Comparison of ENCODE assay signal across 15 cellular contexts in genomic region chr9:97593960-97594359, GRCh38. TPM values are rescaled to one million over a fixed set of nuclear protein-coding genes. Genes with fewer than 3 reads are reported as not detected.
DNase-seq lines count a peak whose midpoint lies in the region; TF ChIP-seq lines count a peak whose summit lies in the region.
"Had no signal": no experiment of that assay in that cellular context is flagged by ENCODE, and none has a peak within 500 bp of the region (broad histone marks: within the 10 kb centered on the region; RNA-seq: fewer than 3 reads in every experiment).

No MANE protein-coding gene starts in this region.

- H3K4me1 ChIP-seq in mammary epithelial cell (ENCODE audit: insufficient read depth, low read length) (no peaks in the 10 kb centered on the region), transverse colon (peaks cover 0 to 13% (median 7%) of the 10 kb centered on the region in 4 donors)

- no peaks in the 10 kb centered on the region for H3K27me3 Mint-ChIP-seq in MCF 10A (ENCODE audit: insufficient read depth, unreplicated experiment)
- H3K27me3 Mint-ChIP-seq in T-helper 2 cell treated with Interferon-gamma antibody and Interleukin-4, amounts not matched to agents 5 μg/mL and 100 μg/mL, for 36 hours (ENCODE audit: low read depth): peaks cover 9% of the 10 kb centered on the region
- peaks cover 3% of the 10 kb centered on the region for H3K27me3 Mint-ChIP-seq in activated naive CD8-positive, alpha-beta T cell treated with anti-CD3 and anti-CD28 coated beads for 36 hours

- H3K27me3 ChIP-seq in mammary epithelial cell (ENCODE audit: insufficient read depth, low read length): no peaks in the 10 kb centered on the region
- no peaks in the 10 kb centered on the region for H3K27me3 ChIP-seq in transverse colon
- H3K27me3 ChIP-seq: esophagus squamous epithelium had no signal

- H3K36me3 ChIP-seq in mammary epithelial cell (ENCODE audit: insufficient read depth, low read length) (no peaks in the 10 kb centered on the region), transverse colon (no peaks in the 10 kb centered on the region)
- H3K36me3 ChIP-seq: esophagus squamous epithelium had no signal

- DNase-seq in MCF 10A (ENCODE audit: unreplicated experiment) (peak; percentile 4), mammary epithelial cell (no peak), NCI-H526 (lab: John Stamatoyannopoulos, UW) (peak; percentile 69 to 78), hepatic stellate cell (ENCODE audit: low spot score) (peak; percentile 32), transverse colon (no peak), amniotic stem cell (lab: John Stamatoyannopoulos, UW) (no peak)
- no peak for DNase-seq in T-helper 2 cell treated with Interferon-gamma antibody and Interleukin-4, amounts not matched to agents 5 μg/mL and 100 μg/mL, for 36 hours (ENCODE audit: low spot score)
- DNase-seq in activated naive CD8-positive, alpha-beta T cell treated with anti-CD3 and anti-CD28 coated beads for 36 hours: no peak
- DNase-seq: activated naive CD8-positive, alpha-beta T cell treated with anti-CD3 and anti-CD28 coated beads, Interleukin-2, amount 10 ng/mL, durations not matched to agents 7 days and 5 days; cortex of kidney; esophagus squamous epithelium; MV-4-11; small intestine had no signal

- H3K9ac ChIP-seq in mammary epithelial cell (ENCODE audit: insufficient read depth, low read length): no peak overlapping the region

- H3K4me3 ChIP-seq in mammary epithelial cell (replicated peaks in 1 of 3; ENCODE audit: insufficient read depth in 1 of 3, low read depth in 2 of 3, low read length in 3 of 3): no peak overlapping the region
- no peak overlapping the region for H3K4me3 ChIP-seq in transverse colon
- H3K4me3 ChIP-seq: esophagus squamous epithelium, SK-N-MC had no signal

- no peaks in the 10 kb centered on the region for H4K20me1 ChIP-seq in mammary epithelial cell (ENCODE audit: insufficient read depth, low read length)

- TF ChIP-seq EP300 in transverse colon (IDR thresholded peaks at IDR 0.05; ENCODE audit: low read depth): no peak

- CTCF ChIA-PET in MCF 10A (lab: Yijun Ruan, JAX) (interaction anchor here (1.5 to 12.8 kb wide), 4 partner anchors 15 to 131 kb away, joined by 4 to 345 read pairs (median 10); no protein-coding TSS in a partner anchor), mammary epithelial cell (lab: Charles Lee; ENCODE audit: low non-redundant PET) (no interaction called here)

- H3K4me2 ChIP-seq in mammary epithelial cell (ENCODE audit: insufficient read depth, low read depth, low read length): no peak overlapping the region

- dilution Hi-C loops in mammary epithelial cell (cut with HindIII; ENCODE audit: low sequenced_read_pairs): no loop called here

- intact Hi-C loops in MCF 10A (cut with micrococcal nuclease) (no loop called here), mammary epithelial cell (cut with micrococcal nuclease) (no loop called here), transverse colon (cut with DNase I; ENCODE audit: low total_unique reads) (no loop called here)

- H3K27ac ChIP-seq in mammary epithelial cell (ENCODE audit: insufficient read depth, low read depth, low read length) (no peak overlapping the region), transverse colon (peak overlapping the region in 3 of 4 donors; percentile 46 to 62 (median 52))
- H3K27ac ChIP-seq: SK-N-MC had no signal

- TF ChIP-seq POLR2A in transverse colon (IDR thresholded peaks at IDR 0.05): no peak

- POLR2A ChIA-PET in MCF 10A (lab: Yijun Ruan, JAX): interaction anchor here (1.4 kb wide), 1 partner anchor 124 kb away, joined by 3 read pairs; no protein-coding TSS in a partner anchor

- no peaks in the 10 kb centered on the region for H3K79me2 ChIP-seq in mammary epithelial cell (ENCODE audit: insufficient read depth, low read length)

- no peak overlapping the region for H3K27ac Mint-ChIP-seq in MCF 10A (ENCODE audit: low read depth, unreplicated experiment)
- no peak overlapping the region for H3K27ac Mint-ChIP-seq in T-helper 2 cell treated with Interferon-gamma antibody and Interleukin-4, amounts not matched to agents 5 μg/mL and 100 μg/mL, for 36 hours
- H3K27ac Mint-ChIP-seq in activated naive CD8-positive, alpha-beta T cell treated with anti-CD3 and anti-CD28 coated beads for 36 hours: no peak overlapping the region
- H3K27ac Mint-ChIP-seq: activated naive CD8-positive, alpha-beta T cell treated with anti-CD3 and anti-CD28 coated beads, Interleukin-2, amount 10 ng/mL, durations not matched to agents 7 days and 5 days had no signal

- no peak overlapping the region for H2AFZ ChIP-seq in mammary epithelial cell (ENCODE audit: low read depth, low read length)

- TF ChIP-seq CTCF in MCF 10A (IDR thresholded peaks at IDR 0.05; ENCODE audit: unreplicated experiment) (no peak), mammary epithelial cell (conservative IDR thresholded peaks at IDR 0.05 in 1 of 2, IDR thresholded peaks at IDR 0.05 in 1 of 2; ENCODE audit: extremely low read depth in 1 of 2, insufficient read depth in 1 of 2, low read depth in 1 of 2, low read length in 2 of 2) (no peak), transverse colon (IDR thresholded peaks at IDR 0.05) (no peak)

- H3K36me3 Mint-ChIP-seq in MCF 10A (ENCODE audit: insufficient read depth, unreplicated experiment): no peaks in the 10 kb centered on the region
- peaks cover 2% of the 10 kb centered on the region for H3K36me3 Mint-ChIP-seq in T-helper 2 cell treated with Interferon-gamma antibody and Interleukin-4, amounts not matched to agents 5 μg/mL and 100 μg/mL, for 36 hours (ENCODE audit: low read depth)
- no peaks in the 10 kb centered on the region for H3K36me3 Mint-ChIP-seq in activated naive CD8-positive, alpha-beta T cell treated with anti-CD3 and anti-CD28 coated beads for 36 hours
- H3K36me3 Mint-ChIP-seq: activated naive CD8-positive, alpha-beta T cell treated with anti-CD3 and anti-CD28 coated beads, Interleukin-2, amount 10 ng/mL, durations not matched to agents 7 days and 5 days had no signal

- H3K9me3 ChIP-seq in mammary epithelial cell (replicated peaks; ENCODE audit: insufficient read depth, low read length) (no peaks in the 10 kb centered on the region), transverse colon (no peaks in the 10 kb centered on the region)
- H3K9me3 ChIP-seq: esophagus squamous epithelium had no signal

- no peak overlapping the region for H3K4me3 Mint-ChIP-seq in MCF 10A (ENCODE audit: unreplicated experiment)
- H3K4me3 Mint-ChIP-seq in T-helper 2 cell treated with Interferon-gamma antibody and Interleukin-4, amounts not matched to agents 5 μg/mL and 100 μg/mL, for 36 hours: no peak overlapping the region
- H3K4me3 Mint-ChIP-seq in activated naive CD8-positive, alpha-beta T cell treated with anti-CD3 and anti-CD28 coated beads for 36 hours: no peak overlapping the region
- H3K4me3 Mint-ChIP-seq: activated naive CD8-positive, alpha-beta T cell treated with anti-CD3 and anti-CD28 coated beads, Interleukin-2, amount 10 ng/mL, durations not matched to agents 7 days and 5 days; neural crest cell had no signal

- in situ Hi-C loops in mammary epithelial cell (cut with MboI; ENCODE audit: low sequenced_read_pairs in 2 of 2): no loop called here
- in situ Hi-C loops in transverse colon (cut with MboI; ENCODE audit: low pct_ligation_motif_present in 1 of 4, low pct_unique_long_range_greater_than_20kb in 1 of 4, low sequenced_read_pairs in 3 of 4): no loop called here

- BruUV-seq in MCF 10A (replicated peaks; lab: Mats Ljungman, UMichigan) (no TSS peak), mammary epithelial cell (replicated peaks; lab: Mats Ljungman, UMichigan) (no TSS peak)

- WGBS in mammary epithelial cell (ENCODE audit: low coverage, missing lambda C conversion rate): 75% methylated on average over 4 of the region's 4 CpGs
- WGBS in transverse colon (ENCODE audit: low coverage in 1 of 2), 2 donors: 75 to 89% methylated on average over 1 to 4 of the region's 4 CpGs

- H3K9me3 Mint-ChIP-seq in MCF 10A (ENCODE audit: unreplicated experiment): no peaks in the 10 kb centered on the region
- H3K9me3 Mint-ChIP-seq in T-helper 2 cell treated with Interferon-gamma antibody and Interleukin-4, amounts not matched to agents 5 μg/mL and 100 μg/mL, for 36 hours: no peaks in the 10 kb centered on the region
- H3K9me3 Mint-ChIP-seq in activated naive CD8-positive, alpha-beta T cell treated with anti-CD3 and anti-CD28 coated beads for 36 hours: no peaks in the 10 kb centered on the region
- H3K9me3 Mint-ChIP-seq: activated naive CD8-positive, alpha-beta T cell treated with anti-CD3 and anti-CD28 coated beads, Interleukin-2, amount 10 ng/mL, durations not matched to agents 7 days and 5 days; neural crest cell had no signal

- H3K4me1 Mint-ChIP-seq in MCF 10A (ENCODE audit: insufficient read depth, unreplicated experiment): peaks cover 12% of the 10 kb centered on the region
- H3K4me1 Mint-ChIP-seq in T-helper 2 cell treated with Interferon-gamma antibody and Interleukin-4, amounts not matched to agents 5 μg/mL and 100 μg/mL, for 36 hours (ENCODE audit: low read depth): peaks cover 9% of the 10 kb centered on the region
- H3K4me1 Mint-ChIP-seq in activated naive CD8-positive, alpha-beta T cell treated with anti-CD3 and anti-CD28 coated beads for 36 hours: peaks cover 9% of the 10 kb centered on the region

RNA-seq across cellular contexts. Expression of gene TSTD2, which starts 39.2 kb away (rescaled TPM):
- 18.0 and 19.0 TPM in 2 replicates for total RNA-seq in MCF 10A (2022)
- 10 to 100 TPM; 16.5 to 18.0 TPM for total RNA-seq in mammary epithelial cell
- 9.9 TPM for polyA plus RNA-seq in mammary epithelial cell
- polyA minus RNA-seq in mammary epithelial cell: 16.9 TPM
- total RNA-seq in transverse colon: 10 to 100 TPM; 13.8 to 27.0 (median 20.3) TPM
- 10 to 100 TPM; 15.3 to 17.4 TPM for total RNA-seq in activated naive CD8-positive, alpha-beta T cell treated with anti-CD3 and anti-CD28 coated beads for 36 hours

RNA-seq across cellular contexts. Expression of gene NCBP1, which starts 39.7 kb away (rescaled TPM):
- total RNA-seq in MCF 10A (2022) (35.6 and 38.7 TPM in 2 replicates), mammary epithelial cell (10 to 100 TPM; 26.3 to 36.3 TPM), transverse colon (10 to 100 TPM; 24.6 to 40.4 (median 30.6) TPM)
- 19.6 TPM for polyA plus RNA-seq in mammary epithelial cell
- 32.4 TPM for polyA minus RNA-seq in mammary epithelial cell
- 10 to 100 TPM; 45.9 to 49.0 TPM for total RNA-seq in activated naive CD8-positive, alpha-beta T cell treated with anti-CD3 and anti-CD28 coated beads for 36 hours

Comparison
In these comparisons a context has a peak if more than half of its experiments do, and no peak if none do; other contexts are left out.
1. DNase-seq: peak in MCF 10A (single experiment), NCI-H526 (2 of 2) and hepatic stellate cell (single experiment); none in mammary epithelial cell (single experiment), transverse colon (single experiment), T-helper 2 cell treated with Interferon-gamma antibody and Interleukin-4, amounts not matched to agents 5 μg/mL and 100 μg/mL, for 36 hours (single experiment), activated naive CD8-positive, alpha-beta T cell treated with anti-CD3 and anti-CD28 coated beads for 36 hours (single experiment) and amniotic stem cell (single experiment).